1 cellular context compared by ENCODE assay signal in the genomic region with DNA sequence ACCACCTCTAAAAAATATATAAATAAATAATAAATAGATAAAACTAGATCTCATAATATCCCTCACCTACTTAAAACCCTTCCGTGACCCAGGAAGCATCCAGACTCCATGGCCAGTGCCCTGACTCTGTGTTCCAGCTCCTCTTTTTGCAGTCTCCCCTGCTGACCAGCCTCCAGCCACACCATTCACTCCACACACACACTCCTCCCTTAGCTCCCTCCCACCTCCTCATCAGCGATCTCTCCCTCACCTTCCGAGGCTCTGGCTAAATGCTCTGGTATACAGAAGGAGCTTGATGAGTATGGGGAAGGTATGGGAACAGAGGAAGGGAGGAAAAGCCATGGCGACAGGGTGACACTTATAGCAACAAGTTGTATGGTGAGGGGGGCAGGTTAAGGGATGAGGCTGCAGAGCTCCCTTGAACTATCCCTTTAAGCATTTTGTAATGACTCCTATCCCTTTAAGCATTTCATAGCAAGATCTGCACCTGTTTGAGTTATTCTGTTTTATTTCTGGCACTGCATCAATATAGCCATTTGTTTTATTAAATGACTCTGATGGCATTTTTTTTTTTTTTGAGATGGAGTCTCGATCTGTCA.
TF ChIP-seq lines count a peak whose summit lies in the region.

No MANE protein-coding gene starts in this region.

TF ChIP-seq in HCT116, 20 proteins besides CTCF, POLR2A, EP300 and RAD21:
- TF ChIP-seq EZH2phosphoT487 (IDR thresholded peaks at IDR 0.05; ENCODE audit: borderline replicate concordance) (no peak), TCF7L2 (IDR thresholded peaks at IDR 0.05; ENCODE audit: borderline replicate concordance, extremely low read depth, insufficient read depth, insufficient read length) (no peak), SP1 (IDR thresholded peaks at IDR 0.05; ENCODE audit: low read depth) (no peak), YY1 (IDR thresholded peaks at IDR 0.05; ENCODE audit: extremely low read depth, insufficient replicate concordance, low read depth, low read length) (no peak), EGR1 (IDR thresholded peaks at IDR 0.05; ENCODE audit: low read depth) (no peak), POLR2AphosphoS5 (IDR thresholded peaks at IDR 0.05; ENCODE audit: low read depth, low read length) (no peak), SIN3A (IDR thresholded peaks at IDR 0.05; ENCODE audit: low read depth) (no peak), ELF1 (IDR thresholded peaks at IDR 0.05; ENCODE audit: borderline replicate concordance, low read depth) (no peak), ZFX (IDR thresholded peaks at IDR 0.05) (no peak), FOSL1 (IDR thresholded peaks at IDR 0.05; ENCODE audit: low read depth) (no peak), JUND (IDR thresholded peaks at IDR 0.05) (no peak)
- TF ChIP-seq, protein P1, sequence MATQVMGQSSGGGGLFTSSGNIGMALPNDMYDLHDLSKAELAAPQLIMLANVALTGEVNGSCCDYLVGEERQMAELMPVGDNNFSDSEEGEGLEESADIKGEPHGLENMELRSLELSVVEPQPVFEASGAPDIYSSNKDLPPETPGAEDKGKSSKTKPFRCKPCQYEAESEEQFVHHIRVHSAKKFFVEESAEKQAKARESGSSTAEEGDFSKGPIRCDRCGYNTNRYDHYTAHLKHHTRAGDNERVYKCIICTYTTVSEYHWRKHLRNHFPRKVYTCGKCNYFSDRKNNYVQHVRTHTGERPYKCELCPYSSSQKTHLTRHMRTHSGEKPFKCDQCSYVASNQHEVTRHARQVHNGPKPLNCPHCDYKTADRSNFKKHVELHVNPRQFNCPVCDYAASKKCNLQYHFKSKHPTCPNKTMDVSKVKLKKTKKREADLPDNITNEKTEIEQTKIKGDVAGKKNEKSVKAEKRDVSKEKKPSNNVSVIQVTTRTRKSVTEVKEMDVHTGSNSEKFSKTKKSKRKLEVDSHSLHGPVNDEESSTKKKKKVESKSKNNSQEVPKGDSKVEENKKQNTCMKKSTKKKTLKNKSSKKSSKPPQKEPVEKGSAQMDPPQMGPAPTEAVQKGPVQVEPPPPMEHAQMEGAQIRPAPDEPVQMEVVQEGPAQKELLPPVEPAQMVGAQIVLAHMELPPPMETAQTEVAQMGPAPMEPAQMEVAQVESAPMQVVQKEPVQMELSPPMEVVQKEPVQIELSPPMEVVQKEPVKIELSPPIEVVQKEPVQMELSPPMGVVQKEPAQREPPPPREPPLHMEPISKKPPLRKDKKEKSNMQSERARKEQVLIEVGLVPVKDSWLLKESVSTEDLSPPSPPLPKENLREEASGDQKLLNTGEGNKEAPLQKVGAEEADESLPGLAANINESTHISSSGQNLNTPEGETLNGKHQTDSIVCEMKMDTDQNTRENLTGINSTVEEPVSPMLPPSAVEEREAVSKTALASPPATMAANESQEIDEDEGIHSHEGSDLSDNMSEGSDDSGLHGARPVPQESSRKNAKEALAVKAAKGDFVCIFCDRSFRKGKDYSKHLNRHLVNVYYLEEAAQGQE (IDR thresholded peaks at IDR 0.05; ENCODE audit: low read depth): no peak
- TF ChIP-seq, protein P2, sequence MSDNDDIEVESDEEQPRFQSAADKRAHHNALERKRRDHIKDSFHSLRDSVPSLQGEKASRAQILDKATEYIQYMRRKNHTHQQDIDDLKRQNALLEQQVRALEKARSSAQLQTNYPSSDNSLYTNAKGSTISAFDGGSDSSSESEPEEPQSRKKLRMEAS (IDR thresholded peaks at IDR 0.05): no peak
- TF ChIP-seq, protein P3, sequence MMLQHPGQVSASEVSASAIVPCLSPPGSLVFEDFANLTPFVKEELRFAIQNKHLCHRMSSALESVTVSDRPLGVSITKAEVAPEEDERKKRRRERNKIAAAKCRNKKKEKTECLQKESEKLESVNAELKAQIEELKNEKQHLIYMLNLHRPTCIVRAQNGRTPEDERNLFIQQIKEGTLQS (IDR thresholded peaks at IDR 0.05): no peak
- TF ChIP-seq, protein P4, sequence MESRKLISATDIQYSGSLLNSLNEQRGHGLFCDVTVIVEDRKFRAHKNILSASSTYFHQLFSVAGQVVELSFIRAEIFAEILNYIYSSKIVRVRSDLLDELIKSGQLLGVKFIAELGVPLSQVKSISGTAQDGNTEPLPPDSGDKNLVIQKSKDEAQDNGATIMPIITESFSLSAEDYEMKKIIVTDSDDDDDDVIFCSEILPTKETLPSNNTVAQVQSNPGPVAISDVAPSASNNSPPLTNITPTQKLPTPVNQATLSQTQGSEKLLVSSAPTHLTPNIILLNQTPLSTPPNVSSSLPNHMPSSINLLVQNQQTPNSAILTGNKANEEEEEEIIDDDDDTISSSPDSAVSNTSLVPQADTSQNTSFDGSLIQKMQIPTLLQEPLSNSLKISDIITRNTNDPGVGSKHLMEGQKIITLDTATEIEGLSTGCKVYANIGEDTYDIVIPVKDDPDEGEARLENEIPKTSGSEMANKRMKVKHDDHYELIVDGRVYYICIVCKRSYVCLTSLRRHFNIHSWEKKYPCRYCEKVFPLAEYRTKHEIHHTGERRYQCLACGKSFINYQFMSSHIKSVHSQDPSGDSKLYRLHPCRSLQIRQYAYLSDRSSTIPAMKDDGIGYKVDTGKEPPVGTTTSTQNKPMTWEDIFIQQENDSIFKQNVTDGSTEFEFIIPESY (IDR thresholded peaks at IDR 0.05; ENCODE audit: extremely low read depth, insufficient replicate concordance, low read length): no peak
